Comparison of ENCODE assay signal across 21 cellular contexts in genomic region chr6:80637312-80637711, GRCh38.
DNase-seq lines count a peak whose midpoint lies in the region; ATAC-seq and TF ChIP-seq lines count a peak whose summit lies in the region.
"Had no signal": no experiment of that assay in that cellular context is flagged by ENCODE, and none has a peak within 500 bp of the region (broad histone marks: within the 10 kb centered on the region; RNA-seq: fewer than 3 reads in every experiment).

No MANE protein-coding gene starts in this region.

- DNase-seq in HS-27A (ENCODE audit: low read depth) (peak; percentile 8), NOMO-1 treated with DMSO at 0.1 percent for 48 hours (lab: John Stamatoyannopoulos, UW; ENCODE audit: unreplicated experiment) (peak; percentile 51), epithelial cell of esophagus (ENCODE audit: low read depth) (peak; percentile 24), DMS53 treated with DMSO at 0.1 percent for 48 hours (lab: John Stamatoyannopoulos, UW; ENCODE audit: unreplicated experiment) (no peak), SHP77 treated with DMSO at 0.1 percent for 48 hours (lab: John Stamatoyannopoulos, UW) (no peak), UCSD-AML1 (lab: John Stamatoyannopoulos, UW; ENCODE audit: unreplicated experiment) (no peak)
- no peak for DNase-seq in natural killer cell treated with Interleukin-12 subunit alpha and Interleukin-12 subunit beta and Interleukin-15 and Interleukin-18, amount 100 ng/mL, for 72 hours (ENCODE audit: low spot score)
- DNase-seq: activated CD4-positive, alpha-beta T cell treated with anti-CD3 and anti-CD28 coated beads for 1 hour; activated CD8-positive, alpha-beta memory T cell treated with anti-CD3 and anti-CD28 coated beads, Interleukin-2, amount 10 ng/mL, durations not matched to agents 7 days and 5 days; activated naive CD8-positive, alpha-beta T cell treated with anti-CD3 and anti-CD28 coated beads, Interleukin-2, amount 50 U/mL, for 24 hours; COR-L47; dorsolateral prefrontal cortex; kidney; NCI-H2029; NCI-H510A; nephron progenitor cell; stimulated activated CD8-positive, alpha-beta memory T cell treated with anti-CD3 and anti-CD28 coated beads, Interleukin-4, amount 100 ng/mL, for 48 hours had no signal

- H3K27ac Mint-ChIP-seq in natural killer cell treated with Interleukin-12 subunit alpha and Interleukin-12 subunit beta and Interleukin-15 and Interleukin-18, amount 100 ng/mL, for 72 hours: no peak overlapping the region
- H3K27ac Mint-ChIP-seq: activated CD8-positive, alpha-beta memory T cell treated with anti-CD3 and anti-CD28 coated beads, Interleukin-2, amount 10 ng/mL, durations not matched to agents 7 days and 5 days; activated naive CD8-positive, alpha-beta T cell treated with anti-CD3 and anti-CD28 coated beads, Interleukin-2, amount 50 U/mL, for 24 hours; activated T-helper 2 cell treated with anti-CD3 and anti-CD28 coated beads, Interferon-gamma antibody, Interleukin-2, Interleukin-4, amounts not matched to agents 10 μg/mL and 5 μg/mL and 100 μg/mL, durations not matched to agents 14 hours and 24 hours and 36 hours; nephron progenitor cell had no signal

- no peaks in the 10 kb centered on the region for H3K27me3 Mint-ChIP-seq in natural killer cell treated with Interleukin-12 subunit alpha and Interleukin-12 subunit beta and Interleukin-15 and Interleukin-18, amount 100 ng/mL, for 72 hours
- H3K27me3 Mint-ChIP-seq: activated CD8-positive, alpha-beta memory T cell treated with anti-CD3 and anti-CD28 coated beads, Interleukin-2, amount 10 ng/mL, durations not matched to agents 7 days and 5 days had no signal

- H3K4me1 Mint-ChIP-seq in natural killer cell treated with Interleukin-12 subunit alpha and Interleukin-12 subunit beta and Interleukin-15 and Interleukin-18, amount 100 ng/mL, for 72 hours (ENCODE audit: low read depth in 2 of 2): peaks cover 0 to 3% of the 10 kb centered on the region in 2 donors
- H3K4me1 Mint-ChIP-seq: activated CD8-positive, alpha-beta memory T cell treated with anti-CD3 and anti-CD28 coated beads, Interleukin-2, amount 10 ng/mL, durations not matched to agents 7 days and 5 days; activated naive CD8-positive, alpha-beta T cell treated with anti-CD3 and anti-CD28 coated beads, Interleukin-2, amount 50 U/mL, for 24 hours had no signal

- no peak overlapping the region for H3K4me3 Mint-ChIP-seq in natural killer cell treated with Interleukin-12 subunit alpha and Interleukin-12 subunit beta and Interleukin-15 and Interleukin-18, amount 100 ng/mL, for 72 hours
- H3K4me3 Mint-ChIP-seq: activated CD8-positive, alpha-beta memory T cell treated with anti-CD3 and anti-CD28 coated beads, Interleukin-2, amount 10 ng/mL, durations not matched to agents 7 days and 5 days; activated naive CD8-positive, alpha-beta T cell treated with anti-CD3 and anti-CD28 coated beads, Interleukin-2, amount 50 U/mL, for 24 hours; nephron progenitor cell had no signal

- peak; percentile 61 to 70 for ATAC-seq in natural killer cell treated with Interleukin-12 subunit alpha and Interleukin-12 subunit beta and Interleukin-15 and Interleukin-18, amount 100 ng/mL, for 72 hours
- ATAC-seq in esophagus mucosa: no peak
- ATAC-seq: activated CD8-positive, alpha-beta memory T cell treated with anti-CD3 and anti-CD28 coated beads, Interleukin-2, amount 10 ng/mL, durations not matched to agents 7 days and 5 days; activated naive CD8-positive, alpha-beta T cell treated with anti-CD3 and anti-CD28 coated beads, Interleukin-2, amount 50 U/mL, for 24 hours; PC-3 had no signal

- peaks cover 9% of the 10 kb centered on the region for H3K9me3 Mint-ChIP-seq in natural killer cell treated with Interleukin-12 subunit alpha and Interleukin-12 subunit beta and Interleukin-15 and Interleukin-18, amount 100 ng/mL, for 72 hours
- H3K9me3 Mint-ChIP-seq: activated naive CD8-positive, alpha-beta T cell treated with anti-CD3 and anti-CD28 coated beads, Interleukin-2, amount 50 U/mL, for 24 hours; activated T-helper 2 cell treated with anti-CD3 and anti-CD28 coated beads, Interferon-gamma antibody, Interleukin-2, Interleukin-4, amounts not matched to agents 10 μg/mL and 5 μg/mL and 100 μg/mL, durations not matched to agents 14 hours and 24 hours and 36 hours; nephron progenitor cell had no signal

- no peak overlapping the region for H3K4me3 ChIP-seq in epithelial cell of esophagus (ENCODE audit: low read length)
- H3K4me3 ChIP-seq: dorsolateral prefrontal cortex, hepatocyte had no signal

- no peak for TF ChIP-seq CTCF in epithelial cell of esophagus (IDR thresholded peaks at IDR 0.05; ENCODE audit: insufficient read depth, low read depth, low read length, missing control alignments)

- no peaks in the 10 kb centered on the region for H3K36me3 Mint-ChIP-seq in natural killer cell treated with Interleukin-12 subunit alpha and Interleukin-12 subunit beta and Interleukin-15 and Interleukin-18, amount 100 ng/mL, for 72 hours
- H3K36me3 Mint-ChIP-seq: activated CD8-positive, alpha-beta memory T cell treated with anti-CD3 and anti-CD28 coated beads, Interleukin-2, amount 10 ng/mL, durations not matched to agents 7 days and 5 days had no signal

Comparison
In these comparisons a context has a peak if more than half of its experiments do, and no peak if none do; other contexts are left out.
1. DNase-seq: peak in HS-27A (single experiment), NOMO-1 treated with DMSO at 0.1 percent for 48 hours (single experiment) and epithelial cell of esophagus (single experiment); none in natural killer cell treated with Interleukin-12 subunit alpha and Interleukin-12 subunit beta and Interleukin-15 and Interleukin-18, amount 100 ng/mL, for 72 hours (single experiment), DMS53 treated with DMSO at 0.1 percent for 48 hours (single experiment), SHP77 treated with DMSO at 0.1 percent for 48 hours (single experiment) and UCSD-AML1 (single experiment).